22 cellular contexts compared by ENCODE assay signal in the genomic region with DNA sequence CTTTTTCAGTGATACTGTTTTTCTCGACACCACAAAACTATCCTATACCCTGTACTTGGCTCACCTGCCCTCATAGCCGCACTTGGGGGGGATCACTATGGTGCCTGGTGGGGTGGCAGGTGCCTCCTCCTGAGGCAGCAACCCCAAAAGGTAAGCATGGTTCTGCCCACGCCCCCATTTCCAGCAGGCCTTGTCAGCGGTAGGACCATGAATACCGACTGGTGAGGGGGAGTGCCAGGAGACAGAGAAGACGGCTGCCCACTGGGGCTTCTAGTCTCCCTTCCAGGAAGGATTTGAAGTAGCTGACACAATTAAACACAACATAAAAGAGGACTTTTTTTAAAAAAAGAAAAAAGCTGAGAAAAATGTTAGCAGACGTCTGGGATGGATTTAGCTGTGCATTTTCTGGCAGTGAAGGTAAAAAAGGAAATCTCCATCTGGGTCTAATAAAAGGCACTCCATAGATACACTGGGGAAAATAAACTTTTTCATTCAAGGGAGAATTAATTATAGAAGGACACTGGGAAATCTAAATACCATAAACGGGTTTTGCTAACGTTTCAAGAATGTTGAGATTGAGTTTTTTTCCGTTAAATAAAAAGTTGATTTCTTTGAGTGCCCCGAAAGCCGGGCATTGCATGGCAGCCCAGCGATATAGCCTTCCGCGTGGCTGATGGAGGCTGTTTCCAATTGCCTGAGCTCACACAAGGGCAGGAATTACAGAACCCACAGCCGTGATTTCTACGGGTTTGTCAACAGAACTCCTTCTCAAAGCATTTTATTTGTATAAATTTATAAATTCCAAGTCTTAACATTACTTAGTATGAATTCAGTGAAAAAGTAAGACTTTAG. TPM values are rescaled to one million over a fixed set of nuclear protein-coding genes. Genes with fewer than 3 reads are reported as not detected.
DNase-seq lines count a peak whose midpoint lies in the region; ATAC-seq and TF ChIP-seq lines count a peak whose summit lies in the region.
"Had no signal": no experiment of that assay in that cellular context is flagged by ENCODE, and none has a peak within 500 bp of the region (broad histone marks: within the 10 kb centered on the region; RNA-seq: fewer than 3 reads in every experiment).

No MANE protein-coding gene starts in this region.

- DNase-seq in left ventricle myocardium inferior (no peak), left cardiac atrium (no peak), islet precursor cell (peak; percentile 47), esophagus squamous epithelium (lab: John Stamatoyannopoulos, UW) (no peak), putamen (ENCODE audit: low spot score) (no peak), T1000 (lab: John Stamatoyannopoulos, UW) (no peak)
- DNase-seq in activated T-cell treated with anti-CD3 and anti-CD28 coated beads, Interleukin-2, amount 50 U/mL, for 72 hours, result no peak
- DNase-seq: activated CD8-positive, alpha-beta memory T cell treated with anti-CD3 and anti-CD28 coated beads, Interleukin-2, amount 50 U/mL, for 4 hours; activated gamma-delta T cell treated with Interleukin-2 at 50 U/mL for 16 hours; brain microvascular endothelial cell; C1 segment of cervical spinal cord; GOT3; hippocampal formation; kidney; mammary epithelial cell; MM.1S; NCI-H1436 treated with DMSO at 0.1 percent for 48 hours; stimulated activated CD4-positive, alpha-beta T cell treated with anti-CD3 and anti-CD28 coated beads, Interleukin-12 subunit alpha, Interleukin-12 subunit beta, amount 100 ng/mL, for 4 hours; stimulated activated naive CD8-positive, alpha-beta T cell treated with anti-CD3 and anti-CD28 coated beads, Interleukin-15, amount 100 ng/mL, for 72 hours had no signal

- TF ChIP-seq CTCF in left ventricle myocardium inferior (IDR thresholded peaks at IDR 0.05; ENCODE audit: borderline replicate concordance), result no peak
- no peak for TF ChIP-seq CTCF in brain (conservative IDR thresholded peaks at IDR 0.05)
- no peak for TF ChIP-seq CTCF in esophagus squamous epithelium (IDR thresholded peaks at IDR 0.05)

- H3K36me3 ChIP-seq in left ventricle myocardium inferior, result no peaks in the 10 kb centered on the region
- H3K36me3 ChIP-seq in esophagus squamous epithelium, result peaks cover 0 to 4% (median 0%) of the 10 kb centered on the region in 3 donors
- H3K36me3 ChIP-seq: brain microvascular endothelial cell, tibial nerve had no signal

- ATAC-seq in left cardiac atrium, result no peak
- ATAC-seq in activated T-cell treated with anti-CD3 and anti-CD28 coated beads, Interleukin-2, amount 50 U/mL, for 72 hours (replicated peaks in 1 of 2), result no peak
- ATAC-seq: stimulated activated naive CD8-positive, alpha-beta T cell treated with anti-CD3 and anti-CD28 coated beads, Interleukin-15, amount 100 ng/mL, for 72 hours had no signal

- H3K4me3 ChIP-seq in left ventricle myocardium inferior (peak overlapping the region; percentile 3), esophagus squamous epithelium (no peak overlapping the region)
- H3K4me3 ChIP-seq: coronary artery, tibial nerve had no signal

- H3K4me3 Mint-ChIP-seq in brain, result peak overlapping the region in 3 of 5 experiments; percentile 1 to 45 (median 18)
- H3K4me3 Mint-ChIP-seq in activated T-cell treated with anti-CD3 and anti-CD28 coated beads, Interleukin-2, amount 50 U/mL, for 72 hours, result no peak overlapping the region
- H3K4me3 Mint-ChIP-seq: stimulated activated naive CD8-positive, alpha-beta T cell treated with anti-CD3 and anti-CD28 coated beads, Interleukin-15, amount 100 ng/mL, for 72 hours had no signal

- H3K27ac ChIP-seq in left ventricle myocardium inferior (replicated peaks) (peak overlapping the region; percentile 65), esophagus squamous epithelium (no peak overlapping the region)
- H3K27ac ChIP-seq: brain microvascular endothelial cell, coronary artery, tibial nerve had no signal

- H3K27me3 ChIP-seq in left ventricle myocardium inferior (ENCODE audit: low read depth) (no peaks in the 10 kb centered on the region), esophagus squamous epithelium (no peaks in the 10 kb centered on the region)
- H3K27me3 ChIP-seq: brain microvascular endothelial cell, tibial nerve had no signal

- H3K9me3 ChIP-seq in left ventricle myocardium inferior (replicated peaks) (no peaks in the 10 kb centered on the region), esophagus squamous epithelium (no peaks in the 10 kb centered on the region)
- H3K9me3 ChIP-seq: tibial nerve had no signal

- no peak for TF ChIP-seq POLR2A in esophagus squamous epithelium (IDR thresholded peaks at IDR 0.05)

- intact Hi-C loops in left ventricle myocardium inferior (cut with micrococcal nuclease), result no loop called here
- intact Hi-C loops in left cardiac atrium (cut with DNase I), result no loop called here
- intact Hi-C loops in esophagus squamous epithelium (cut with DNase I), result no loop called here

- WGBS in esophagus squamous epithelium, 2 donors, result 80 to 89% methylated on average over 15 of the region's 17 CpGs

- H3K9me3 Mint-ChIP-seq in brain, result no peaks in the 10 kb centered on the region
- H3K9me3 Mint-ChIP-seq in activated T-cell treated with anti-CD3 and anti-CD28 coated beads, Interleukin-2, amount 50 U/mL, for 72 hours, result no peaks in the 10 kb centered on the region
- H3K9me3 Mint-ChIP-seq: stimulated activated naive CD8-positive, alpha-beta T cell treated with anti-CD3 and anti-CD28 coated beads, Interleukin-15, amount 100 ng/mL, for 72 hours had no signal

- H3K27ac Mint-ChIP-seq in brain, result peak overlapping the region in 4 of 5 experiments; percentile 45 to 85 (median 62)
- no peak overlapping the region for H3K27ac Mint-ChIP-seq in activated T-cell treated with anti-CD3 and anti-CD28 coated beads, Interleukin-2, amount 50 U/mL, for 72 hours
- H3K27ac Mint-ChIP-seq: stimulated activated naive CD8-positive, alpha-beta T cell treated with anti-CD3 and anti-CD28 coated beads, Interleukin-15, amount 100 ng/mL, for 72 hours had no signal

- no peaks in the 10 kb centered on the region for H3K36me3 Mint-ChIP-seq in brain
- no peaks in the 10 kb centered on the region for H3K36me3 Mint-ChIP-seq in activated T-cell treated with anti-CD3 and anti-CD28 coated beads, Interleukin-2, amount 50 U/mL, for 72 hours (ENCODE audit: insufficient read depth in 2 of 2)

- peaks cover 75% of the 10 kb centered on the region for H3K4me1 Mint-ChIP-seq in brain
- H3K4me1 Mint-ChIP-seq in activated T-cell treated with anti-CD3 and anti-CD28 coated beads, Interleukin-2, amount 50 U/mL, for 72 hours (ENCODE audit: low read depth), result peaks cover 3% of the 10 kb centered on the region
- H3K4me1 Mint-ChIP-seq: stimulated activated naive CD8-positive, alpha-beta T cell treated with anti-CD3 and anti-CD28 coated beads, Interleukin-15, amount 100 ng/mL, for 72 hours had no signal

- H3K4me1 ChIP-seq in left ventricle myocardium inferior (peaks cover 69% of the 10 kb centered on the region), esophagus squamous epithelium (no peaks in the 10 kb centered on the region)

- peaks cover 6% of the 10 kb centered on the region for H3K27me3 Mint-ChIP-seq in brain
- no peaks in the 10 kb centered on the region for H3K27me3 Mint-ChIP-seq in activated T-cell treated with anti-CD3 and anti-CD28 coated beads, Interleukin-2, amount 50 U/mL, for 72 hours (ENCODE audit: low read depth)
- H3K27me3 Mint-ChIP-seq: stimulated activated naive CD8-positive, alpha-beta T cell treated with anti-CD3 and anti-CD28 coated beads, Interleukin-15, amount 100 ng/mL, for 72 hours had no signal

RNA-seq across cellular contexts. Expression of gene ATP11A, which starts 45.1 kb away (rescaled TPM):
- total RNA-seq in left ventricle myocardium inferior (106 TPM), left cardiac atrium (10 to 100 TPM; 58.5 to 69.9 TPM), esophagus squamous epithelium (10 to 100 TPM in 3 of 4 donors, 1 to 10 TPM in 1; 9.6 to 20.0 (median 16.1) TPM)
- polyA plus RNA-seq in brain (ENCODE audit: insufficient read depth, low read depth, low replicate concordance), result 52.1 TPM
- total RNA-seq in activated T-cell treated with anti-CD3 and anti-CD28 coated beads, Interleukin-2, amount 50 U/mL, for 72 hours, result 10 to 100 TPM; 33.8 to 41.0 TPM

Comparison
In these comparisons a context has a peak if more than half of its experiments do, and no peak if none do; other contexts are left out.
1. H3K4me3 Mint-ChIP-seq: peak in brain (3 of 5); none in activated T-cell treated with anti-CD3 and anti-CD28 coated beads, Interleukin-2, amount 50 U/mL, for 72 hours (0 of 2).